Comparison of ENCODE assay signal across 10 cellular contexts in the genomic region with DNA sequence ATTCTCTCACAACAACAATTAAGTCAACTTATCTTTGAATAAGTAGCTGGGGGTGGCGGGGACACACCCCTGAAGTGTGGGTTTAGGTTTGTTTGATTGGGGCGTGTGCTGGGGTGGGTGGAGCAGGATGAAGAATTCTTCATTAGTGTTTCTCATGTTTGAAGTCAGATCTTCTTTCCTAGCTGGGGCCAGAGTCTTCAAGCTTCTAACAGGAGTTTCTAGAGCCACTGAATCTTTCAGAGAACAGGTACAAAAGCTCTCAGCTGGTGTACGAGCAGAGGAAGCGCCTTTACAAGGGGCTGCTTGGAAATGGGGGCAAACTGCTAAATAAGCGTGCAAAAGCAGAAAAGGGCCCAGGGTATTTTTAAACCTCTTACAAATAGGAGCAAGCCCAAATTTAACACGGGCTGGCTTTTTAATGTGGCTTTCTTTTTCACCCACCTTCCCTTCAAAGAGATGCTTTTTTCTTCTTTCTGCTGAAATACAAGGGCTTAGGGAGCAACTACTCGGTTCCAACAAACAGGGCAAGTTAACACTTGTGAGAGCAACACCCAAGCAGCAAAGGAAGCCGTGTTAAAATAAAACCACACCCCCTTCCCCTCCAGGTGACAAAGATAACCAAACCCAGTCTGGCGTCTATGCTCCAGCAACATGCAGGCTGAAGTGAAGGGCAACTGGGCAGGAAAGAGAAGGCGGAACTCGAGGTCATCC.
DNase-seq lines count a peak whose midpoint lies in the region; ATAC-seq and TF ChIP-seq lines count a peak whose summit lies in the region.
"Had no signal": no experiment of that assay in that cellular context is flagged by ENCODE, and none has a peak within 500 bp of the region (broad histone marks: within the 10 kb centered on the region; RNA-seq: fewer than 3 reads in every experiment).

No MANE protein-coding gene starts in this region.

- H3K9me3 Mint-ChIP-seq in activated naive CD4-positive, alpha-beta T cell treated with anti-CD3 and anti-CD28 coated beads, Interleukin-2, amount 50 U/mL, for 72 hours, result peaks cover 4 to 5% of the 10 kb centered on the region in 2 donors

- H3K36me3 Mint-ChIP-seq in activated naive CD4-positive, alpha-beta T cell treated with anti-CD3 and anti-CD28 coated beads, Interleukin-2, amount 50 U/mL, for 72 hours, result peaks cover 9 to 11% of the 10 kb centered on the region in 2 donors

- ATAC-seq in GM19438 (IDR thresholded peaks at IDR 0.05; ENCODE audit: low read depth, unreplicated experiment) (peak; percentile 64), HG02610 (IDR thresholded peaks at IDR 0.05; ENCODE audit: unreplicated experiment) (no peak)
- ATAC-seq in activated naive CD4-positive, alpha-beta T cell treated with anti-CD3 and anti-CD28 coated beads, Interleukin-2, amount 50 U/mL, for 72 hours, result peak; percentile 33 to 67

- in situ Hi-C loops in GM13977 (cut with MboI; ENCODE audit: low pct_unique_long_range_greater_than_20kb, low sequenced_read_pairs, unreplicated experiment), result loop anchor here (25.0 kb wide), 1 partner anchor 164 kb away; no protein-coding TSS in a partner anchor

- peak; percentile 69 for TF ChIP-seq POLR2A in Raji (IDR thresholded peaks at IDR 0.05; ENCODE audit: insufficient read depth, low read depth, low read length)

- no peak for DNase-seq in activated naive CD4-positive, alpha-beta T cell treated with anti-CD3 and anti-CD28 coated beads, Interleukin-2, amount 50 U/mL, for 72 hours (ENCODE audit: low spot score in 2 of 2)
- DNase-seq in stimulated activated CD4-positive, alpha-beta T cell treated with anti-CD3 and anti-CD28 coated beads, Interleukin-4, amount 100 ng/mL, for 1 hour, result peak; percentile 45
- DNase-seq in middle frontal gyrus (ENCODE audit: extremely low spot score, low spot score), result no peak
- no peak for DNase-seq in GM13977 (ENCODE audit: low spot score)
- no peak for DNase-seq in SHP77 (lab: John Stamatoyannopoulos, UW)
- DNase-seq: NCI-H446 treated with DMSO at 0.1 percent for 48 hours, occipital lobe had no signal

- no peak for TF ChIP-seq CTCF in GM13977 (IDR thresholded peaks at IDR 0.05; ENCODE audit: extremely low read depth, insufficient read depth, missing control alignments)

- peak overlapping the region in 1 of 2 donors; percentile 91 for H3K27ac Mint-ChIP-seq in activated naive CD4-positive, alpha-beta T cell treated with anti-CD3 and anti-CD28 coated beads, Interleukin-2, amount 50 U/mL, for 72 hours
